11 cellular contexts compared by ENCODE assay signal in the genomic region with DNA sequence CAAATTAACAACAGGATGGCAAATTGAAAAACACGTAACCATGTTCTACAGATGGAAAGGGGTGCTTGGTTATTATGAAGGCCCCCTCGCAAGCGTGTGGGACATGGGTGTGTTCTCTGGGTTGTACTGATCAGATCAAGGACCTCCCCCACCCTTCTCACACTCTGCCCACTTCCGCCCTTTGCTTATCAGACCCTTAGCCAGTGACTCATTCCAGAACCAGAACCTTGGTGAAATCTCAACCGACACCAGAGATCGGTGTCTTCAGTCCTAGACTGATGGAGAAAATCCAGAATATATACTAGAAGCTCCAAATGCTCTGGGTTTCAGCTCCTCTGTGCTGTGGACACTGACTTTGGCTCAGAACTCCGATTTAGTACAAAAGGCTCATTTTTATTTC.
DNase-seq lines count a peak whose midpoint lies in the region; ATAC-seq and TF ChIP-seq lines count a peak whose summit lies in the region.
"Had no signal": no experiment of that assay in that cellular context is flagged by ENCODE, and none has a peak within 500 bp of the region (broad histone marks: within the 10 kb centered on the region; RNA-seq: fewer than 3 reads in every experiment).

No MANE protein-coding gene starts in this region.

- H3K9ac ChIP-seq in mesendoderm (ENCODE audit: low read length): no peak overlapping the region

- H2AK5ac ChIP-seq in mesendoderm (ENCODE audit: low read length): no peak overlapping the region

- no peak overlapping the region for H2BK120ac ChIP-seq in mesendoderm (ENCODE audit: low read depth, low read length)

- H3K27me3 ChIP-seq in mesendoderm (ENCODE audit: insufficient read depth, low read length, poor library complexity): no peaks in the 10 kb centered on the region
- H3K27me3 ChIP-seq: upper lobe of left lung had no signal

- no peak overlapping the region for H3K56ac ChIP-seq in mesendoderm (ENCODE audit: low read length)

- no peak overlapping the region for H3K27ac ChIP-seq in mesendoderm (ENCODE audit: low read depth, low read length)
- H3K27ac ChIP-seq: upper lobe of left lung, VCaP had no signal

- H3K23ac ChIP-seq in mesendoderm (ENCODE audit: low read length): no peak overlapping the region

- H3K36me3 ChIP-seq in mesendoderm (ENCODE audit: control insufficient read depth, insufficient read depth, low read length): no peaks in the 10 kb centered on the region
- H3K36me3 ChIP-seq: upper lobe of left lung had no signal

- TF ChIP-seq POLR2A in GM18505 (IDR thresholded peaks at IDR 0.05; ENCODE audit: borderline replicate concordance, extremely low read depth, insufficient read depth, insufficient read length): peak; percentile 3

- no peak overlapping the region for H3K4ac ChIP-seq in mesendoderm (ENCODE audit: low read depth, low read length)

- H2BK5ac ChIP-seq in mesendoderm (ENCODE audit: low read length): no peak overlapping the region

- no peak overlapping the region for H3K18ac ChIP-seq in mesendoderm (ENCODE audit: low read length)

- ATAC-seq in GM18505 (IDR thresholded peaks at IDR 0.05; ENCODE audit: unreplicated experiment) (peak; percentile 73), GM21390 (IDR thresholded peaks at IDR 0.05; ENCODE audit: unreplicated experiment) (peak; percentile 52), HG03439 (IDR thresholded peaks at IDR 0.05; ENCODE audit: unreplicated experiment) (peak; percentile 61), HG02970 (IDR thresholded peaks at IDR 0.05; ENCODE audit: low FRiP score, unreplicated experiment) (no peak)

- H3K4me3 ChIP-seq in mesendoderm (ENCODE audit: low read length): no peak overlapping the region
- H3K4me3 ChIP-seq: skin epidermis, upper lobe of left lung had no signal

- DNase-seq in activated effector memory CD4-positive, alpha-beta T cell treated with anti-CD3 and anti-CD28 coated beads, Interleukin-2, amount 50 U/mL, for 16 hours: peak; percentile 83
- DNase-seq in mesendoderm: no peak
- DNase-seq in NCI-H1417 treated with DMSO at 0.1 percent for 48 hours (lab: John Stamatoyannopoulos, UW): no peak
- no peak for DNase-seq in amniotic stem cell (lab: John Stamatoyannopoulos, UW)
- DNase-seq: upper lobe of left lung had no signal

- no peak overlapping the region for H3K4me2 ChIP-seq in mesendoderm (ENCODE audit: low read length)

- H3K79me2 ChIP-seq in mesendoderm (ENCODE audit: control insufficient read depth, insufficient read depth, low read length): no peaks in the 10 kb centered on the region

- H2BK15ac ChIP-seq in mesendoderm (replicated peaks; ENCODE audit: low read depth): no peak overlapping the region

- peaks cover 2% of the 10 kb centered on the region for H3K4me1 ChIP-seq in mesendoderm (ENCODE audit: control insufficient read depth, low read depth, low read length)
- H3K4me1 ChIP-seq: upper lobe of left lung had no signal

- no peak overlapping the region for H4K5ac ChIP-seq in mesendoderm (ENCODE audit: low read length)

- no peaks in the 10 kb centered on the region for H3K79me1 ChIP-seq in mesendoderm (ENCODE audit: low read length)

- WGBS in mesendoderm (ENCODE audit: extremely low coverage, insufficient coverage, low lambda C conversion rate): no CpG with 5 or more reads among the region's 7 CpGs

- no peak overlapping the region for H4K8ac ChIP-seq in mesendoderm (ENCODE audit: low read depth, low read length)
